Comparison of ENCODE assay signal across 22 cellular contexts in genomic region chr11:105130189-105130813, GRCh38. TPM values are rescaled to one million over a fixed set of nuclear protein-coding genes. Genes with fewer than 3 reads are reported as not detected.
DNase-seq lines count a peak whose midpoint lies in the region; ATAC-seq, FAIRE-seq and TF ChIP-seq lines count a peak whose summit lies in the region.
"Had no signal": no experiment of that assay in that cellular context is flagged by ENCODE, and none has a peak within 500 bp of the region (broad histone marks: within the 10 kb centered on the region; RNA-seq: fewer than 3 reads in every experiment).

No MANE protein-coding gene starts in this region.

- peak overlapping the region; percentile 19 for H3K27ac Mint-ChIP-seq in type B pancreatic cell
- no peak overlapping the region for H3K27ac Mint-ChIP-seq in CD14-positive monocyte

- 33% methylated on average over 3 of the region's 3 CpGs for WGBS in HepG2 (ENCODE audit: low lambda C conversion rate)
- WGBS in right lobe of liver (ENCODE audit: insufficient coverage, low coverage, low lambda C conversion rate, missing lambda C conversion rate) = 52% methylated on average over 2 of the region's 3 CpGs

- peaks cover 6% of the 10 kb centered on the region for H3K36me3 Mint-ChIP-seq in type B pancreatic cell
- H3K36me3 Mint-ChIP-seq in CD14-positive monocyte = no peaks in the 10 kb centered on the region

- in situ Hi-C loops in HepG2 (cut with HindIII; ENCODE audit: extremely low pct_ligation_motif_present, low pct_unique_long_range_greater_than_20kb) = no loop called here

- H3K9me3 ChIP-seq in HepG2 (ENCODE audit: low read length) = no peaks in the 10 kb centered on the region
- no peaks in the 10 kb centered on the region for H3K9me3 ChIP-seq in right lobe of liver

- H3K4me3 Mint-ChIP-seq in type B pancreatic cell (no peak overlapping the region), CD14-positive monocyte (no peak overlapping the region)

- H3K27me3 ChIP-seq in HepG2 (ENCODE audit: control insufficient read depth in 1 of 2, insufficient read depth in 2 of 2, low read length in 2 of 2) (no peaks in the 10 kb centered on the region), right lobe of liver (no peaks in the 10 kb centered on the region)
- H3K27me3 ChIP-seq: MG63 had no signal

- no peak overlapping the region for H3K4me3 ChIP-seq in HepG2 (replicated peaks in 1 of 3; ENCODE audit: insufficient read depth in 1 of 3, low read depth in 2 of 3, low read length in 3 of 3)
- H3K4me3 ChIP-seq in right lobe of liver = no peak overlapping the region
- H3K4me3 ChIP-seq: GM23248, MG63 had no signal

- DNase-seq in HepG2 (ENCODE audit: low spot score) = no peak
- DNase-seq in right lobe of liver = no peak
- DNase-seq in NCI-H226 = peak; percentile 28
- DNase-seq in epithelial cell of prostate (ENCODE audit: low read depth, low spot score) = no peak
- no peak for DNase-seq in type B pancreatic cell (ENCODE audit: extremely low spot score, unreplicated experiment)
- no peak for DNase-seq in CD14-positive monocyte (ENCODE audit: low spot score)
- no peak for DNase-seq in NK-92 (lab: John Stamatoyannopoulos, UW; ENCODE audit: unreplicated experiment)
- DNase-seq: COR-L47, GM23248, KBM-7, MG63, NCI-H1092 treated with DMSO at 0.1 percent for 48 hours, NCI-H1694 treated with DMSO at 0.1 percent for 48 hours, NCI-H2171, NCI-H510A had no signal

- no peak for FAIRE-seq in HepG2 (lab: Jason Lieb, UNC)
- FAIRE-seq: GM18507, GM19239 had no signal

- no peaks in the 10 kb centered on the region for H4K20me1 ChIP-seq in HepG2 (ENCODE audit: insufficient read depth, low read length)

- TF ChIP-seq EP300 in HepG2 (IDR thresholded peaks at IDR 0.05; ENCODE audit: low read depth in 2 of 2, low read length in 2 of 2) = no peak
- TF ChIP-seq EP300 in HepG2 (CRISPR knock-in tag; IDR thresholded peaks at IDR 0.05; ENCODE audit: borderline replicate concordance) = no peak

- no peak overlapping the region for H3K9ac ChIP-seq in HepG2 (ENCODE audit: insufficient read depth, low read depth, low read length)
- H3K9ac ChIP-seq: GM23248 had no signal

- TF ChIP-seq RAD21 in HepG2 (CRISPR knock-in tag; IDR thresholded peaks at IDR 0.05) = no peak

- POLR2A ChIA-PET in HepG2 (lab: Yijun Ruan, JAX) = no interaction called here

- no peaks in the 10 kb centered on the region for H3K79me2 ChIP-seq in HepG2 (ENCODE audit: insufficient read depth, low read length)

- H3K9me3 Mint-ChIP-seq in type B pancreatic cell = peaks cover 15% of the 10 kb centered on the region
- peaks cover 11 to 27% (median 19%) of the 10 kb centered on the region in 7 donors for H3K9me3 Mint-ChIP-seq in CD14-positive monocyte

- H3K27me3 Mint-ChIP-seq in type B pancreatic cell (no peaks in the 10 kb centered on the region), CD14-positive monocyte (ENCODE audit: low read depth in 3 of 3) (no peaks in the 10 kb centered on the region)

- H3K4me1 ChIP-seq in HepG2 (ENCODE audit: insufficient read depth, low read length) (no peaks in the 10 kb centered on the region), right lobe of liver (no peaks in the 10 kb centered on the region)

- no peak overlapping the region for H3K27ac ChIP-seq in HepG2 (ENCODE audit: extremely low read length, insufficient read depth, low read length)
- H3K27ac ChIP-seq in right lobe of liver = no peak overlapping the region
- H3K27ac ChIP-seq in epithelial cell of prostate = peak overlapping the region; percentile 64
- H3K27ac ChIP-seq: C4-2B, GM23248 had no signal

- CTCF ChIA-PET in HepG2 (lab: Yijun Ruan, JAX; ENCODE audit: low intra/inter-chr PET ratio, low total read pairs) = no interaction called here

- H3K36me3 ChIP-seq in HepG2 (replicated peaks in 1 of 2; ENCODE audit: control insufficient read depth in 1 of 2, insufficient read depth in 2 of 2, low read length in 2 of 2) = no peaks in the 10 kb centered on the region
- no peaks in the 10 kb centered on the region for H3K36me3 ChIP-seq in right lobe of liver
- H3K36me3 ChIP-seq: MG63 had no signal

- TF ChIP-seq CTCF in HepG2 (CRISPR knock-in tag; IDR thresholded peaks at IDR 0.05) (0 out of 2 replicates have a peak, but pooled peaks have one; percentile 22), right lobe of liver (IDR thresholded peaks at IDR 0.05) (no peak), type B pancreatic cell (conservative IDR thresholded peaks at IDR 0.05) (no peak), CD14-positive monocyte (IDR thresholded peaks at IDR 0.05) (no peak)

- ATAC-seq in HepG2 (no peak; the same call in 2 of the 3 replicates), right lobe of liver (no peak), GM18520 (IDR thresholded peaks at IDR 0.05; ENCODE audit: unreplicated experiment) (no peak)

- no peak overlapping the region for H2AFZ ChIP-seq in HepG2 (ENCODE audit: low read length)
- H2AFZ ChIP-seq: GM23248 had no signal

- TF ChIP-seq POLR2A in HepG2 (IDR thresholded peaks at IDR 0.05; ENCODE audit: insufficient read depth in 1 of 2, low read depth in 2 of 2, low read length in 2 of 2) (no peak), right lobe of liver (IDR thresholded peaks at IDR 0.05) (no peak)

- no peaks in the 10 kb centered on the region for H3K4me1 Mint-ChIP-seq in type B pancreatic cell (ENCODE audit: unreplicated experiment)
- H3K4me1 Mint-ChIP-seq in CD14-positive monocyte = no peaks in the 10 kb centered on the region

- H3K4me2 ChIP-seq in HepG2 (ENCODE audit: low read depth, low read length) = no peak overlapping the region

- no TSS peak for BruUV-seq in HepG2 (replicated peaks; lab: Mats Ljungman, UMichigan)

- intact Hi-C loops in HepG2 (cut with micrococcal nuclease; ENCODE audit: unreplicated experiment) (loop anchor here (5.0 kb wide), 1 partner anchor 128 kb away; no protein-coding TSS in a partner anchor), right lobe of liver (cut with DNase I) (no loop called here), CD14-positive monocyte (cut with micrococcal nuclease) (no loop called here)

TF ChIP-seq in HepG2, 621 proteins besides CTCF, POLR2A, EP300 and RAD21:
- TF ChIP-seq STAG1 (CRISPR knock-in tag; IDR thresholded peaks at IDR 0.05) (peak; percentile 30; the same call in 1 of the 2 replicates), SMARCC2 (IDR thresholded peaks at IDR 0.05) (no peak)

RNA-seq across cellular contexts. Expression of gene CARD18, which starts 9.3 kb away (rescaled TPM):
- total RNA-seq in HepG2 (2016; rRNA removed; fragmentation: Illumina TruSeq; extraction: Trizol) (not detected in 2 replicates), right lobe of liver (not detected), type B pancreatic cell (ENCODE audit: low replicate concordance) (not detected in 2 replicates)
- total RNA-seq in HepG2 (2016; cell fraction: cytosol; rRNA removed; fragmentation: Illumina TruSeq; extraction: Trizol; ENCODE audit: low read depth) = not detected in 2 replicates
- total RNA-seq in HepG2 (2016; cell fraction: insoluble cytoplasmic fraction; rRNA removed; fragmentation: Illumina TruSeq; extraction: Trizol) = not detected in 2 replicates
- total RNA-seq in HepG2 (2016; cell fraction: membrane; rRNA removed; fragmentation: Illumina TruSeq; extraction: Trizol) = not detected in 2 replicates
- total RNA-seq in HepG2 (2016; cell fraction: nucleus; rRNA removed; fragmentation: Illumina TruSeq; extraction: Trizol) = not detected in 2 replicates
- polyA plus RNA-seq in HepG2 (2011; rRNA removed) (not detected in 2 replicates), CD14-positive monocyte (not detected)
- not detected in 2 replicates for polyA plus RNA-seq in HepG2 (2011; cell fraction: cytosol; rRNA removed)
- not detected in 2 replicates for polyA plus RNA-seq in HepG2 (2011; cell fraction: nucleus; rRNA removed)
- polyA plus RNA-seq in HepG2 (2012) = not detected in 2 replicates
- not detected in 2 replicates for polyA plus RNA-seq in HepG2 (2016; cell fraction: cytosol; fragmentation: Illumina TruSeq; extraction: Trizol; ENCODE audit: low read depth)
- not detected in 2 replicates for polyA plus RNA-seq in HepG2 (2016; cell fraction: insoluble cytoplasmic fraction; fragmentation: Illumina TruSeq; extraction: Trizol; ENCODE audit: low read depth)
- polyA plus RNA-seq in HepG2 (2016; cell fraction: membrane; fragmentation: Illumina TruSeq; extraction: Trizol; ENCODE audit: low read depth) = not detected in 2 replicates
- not detected in 2 replicates for polyA plus RNA-seq in HepG2 (2016; cell fraction: nucleus; fragmentation: Illumina TruSeq; extraction: Trizol; ENCODE audit: insufficient read depth, low read depth)
- polyA minus RNA-seq in HepG2 (2011; rRNA and poly(A)+ RNA removed; ENCODE audit: low replicate concordance) = not detected in 2 replicates
- polyA minus RNA-seq in HepG2 (2011; cell fraction: cytosol; rRNA and poly(A)+ RNA removed) = not detected in 2 replicates
- not detected in 2 replicates for polyA minus RNA-seq in HepG2 (2011; cell fraction: nucleus; rRNA and poly(A)+ RNA removed)
- total RNA-seq: A172, G401, GM23248, RPMI7951 had no signal
- polyA plus RNA-seq: GM23248 had no signal
